In the genomic region with DNA sequence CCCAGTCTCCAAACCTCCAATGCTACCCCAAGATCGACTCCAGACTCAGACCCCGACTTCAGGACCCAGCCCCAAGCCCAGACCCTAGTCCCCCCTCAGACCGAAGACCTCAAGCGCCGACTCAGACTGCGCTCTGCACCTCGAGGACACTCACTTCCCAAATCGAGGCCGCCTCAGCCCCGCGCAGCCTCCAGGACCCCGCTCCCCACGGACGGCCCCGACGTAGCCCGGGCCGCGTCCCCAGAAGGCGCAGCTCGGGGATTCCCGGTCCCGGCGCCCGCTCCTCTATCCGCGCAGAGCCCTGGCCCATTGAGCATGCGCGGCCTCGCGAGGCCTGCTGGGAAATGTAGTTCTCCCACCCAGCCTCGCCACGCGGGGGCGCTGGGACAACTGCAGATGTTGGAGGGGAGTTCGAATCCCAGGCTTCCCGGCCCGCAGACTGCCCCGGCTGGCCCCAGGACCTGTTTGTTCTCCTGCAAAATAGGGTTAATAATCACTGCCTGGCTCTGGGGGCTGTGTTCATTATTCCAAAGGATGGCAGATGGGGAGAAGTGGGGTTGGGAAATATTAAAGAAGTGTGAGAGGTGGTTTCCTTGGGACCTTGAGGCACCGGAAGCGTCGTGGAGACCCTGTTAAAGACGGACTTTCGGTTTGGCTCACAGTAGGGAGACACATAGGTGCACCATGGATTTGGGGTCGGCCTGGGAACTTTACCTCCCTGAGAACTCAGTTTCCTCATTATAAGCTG, we compare ENCODE assay signal across 8 cellular contexts. TPM values are rescaled to one million over a fixed set of nuclear protein-coding genes. Genes with fewer than 3 reads are reported as not detected.
A peak's percentile ranks its signal among the peaks of the same experiment; 100 is the strongest.
DNase-seq lines count a peak whose midpoint lies in the region; ATAC-seq and TF ChIP-seq lines count a peak whose summit lies in the region.

Gene APBA3, minus strand, starts transcription at position 311 of the 748 bp plus-strand sequence. CDS start 1,428 bp downstream, outside the sequence.

- POLR2A ChIA-PET in AG04450 (lab: Yijun Ruan, JAX) = interaction anchor here (1.4 to 1.6 kb wide), 3 partner anchors 207 to 224 kb away, joined by 6 to 13 read pairs (median 10); partner anchors contain the start of genes DAPK3 and EEF2
- POLR2A ChIA-PET in activated CD4-positive, alpha-beta T cell treated with anti-CD3 and anti-CD28 coated beads, Interleukin-2, amount 10 ng/mL, durations not matched to agents 7 days and 5 days (lab: Charles Lee) = no interaction called here

- H3K4me3 ChIP-seq in AG04450 (ENCODE audit: low read depth, low read length) = peak within 1 kb of the TSS; percentile 99
- peak within 1 kb of the TSS; percentile 59 to 93 for H3K4me3 ChIP-seq in left lung

- peak within 1 kb of the TSS; percentile 98 for H3K27ac ChIP-seq in AG04450 (ENCODE audit: low read depth, low read length)
- H3K27ac ChIP-seq in left lung = peak within 1 kb of the TSS; percentile 98 to 99

- TF ChIP-seq CTCF in AG04450 (IDR thresholded peaks at IDR 0.05; ENCODE audit: low read depth, low read length) (peak; percentile 61), left lung (IDR thresholded peaks at IDR 0.05) (peak; percentile 57 to 67)

- no peaks in the 10 kb centered on the region for H3K9me3 Mint-ChIP-seq in activated CD4-positive, alpha-beta T cell treated with anti-CD3 and anti-CD28 coated beads, Interleukin-2, amount 10 ng/mL, durations not matched to agents 7 days and 5 days

- peak within 1 kb of the TSS; percentile 99 for H3K4me3 Mint-ChIP-seq in activated CD4-positive, alpha-beta T cell treated with anti-CD3 and anti-CD28 coated beads, Interleukin-2, amount 10 ng/mL, durations not matched to agents 7 days and 5 days

- peaks cover 36% of the 10 kb centered on the region for H3K4me1 Mint-ChIP-seq in activated CD4-positive, alpha-beta T cell treated with anti-CD3 and anti-CD28 coated beads, Interleukin-2, amount 10 ng/mL, durations not matched to agents 7 days and 5 days

- peaks cover 23% of the 10 kb centered on the region for H3K36me3 Mint-ChIP-seq in activated CD4-positive, alpha-beta T cell treated with anti-CD3 and anti-CD28 coated beads, Interleukin-2, amount 10 ng/mL, durations not matched to agents 7 days and 5 days (ENCODE audit: low read depth)

- peak; percentile 50 for ATAC-seq in GM18907 (IDR thresholded peaks at IDR 0.05; ENCODE audit: unreplicated experiment)
- peak; percentile 49 for ATAC-seq in HG03457 (IDR thresholded peaks at IDR 0.05; ENCODE audit: unreplicated experiment)
- ATAC-seq in left lung = peak; percentile 73

- H3K36me3 ChIP-seq in left lung = peaks cover 0 to 46% of the 10 kb centered on the region in 2 donors

- peak; percentile 59 for DNase-seq in AG04450 (ENCODE audit: low read depth, low spot score)
- peak; percentile 27 to 82 for DNase-seq in NCI-H526 (lab: John Stamatoyannopoulos, UW)
- DNase-seq in activated CD4-positive, alpha-beta T cell treated with anti-CD3 and anti-CD28 coated beads, Interleukin-2, amount 10 ng/mL, durations not matched to agents 7 days and 5 days = peak; percentile 96
- peak; percentile 85 for DNase-seq in dedifferentiated amniotic fluid mesenchymal stem cell (ENCODE audit: extremely low spot score)
- peak; percentile 93 to 98 for DNase-seq in left lung
- peak; percentile 92 for DNase-seq in stimulated activated CD4-positive, alpha-beta T cell treated with anti-CD3 and anti-CD28 coated beads, Interleukin-2, amount 100 ng/mL, for 4 hours (ENCODE audit: low read depth)

- intact Hi-C loops in left lung (cut with DNase I) = no loop called here

- H3K27me3 ChIP-seq in AG04450 (ENCODE audit: control insufficient read depth, insufficient read depth, low read length) (no peaks in the 10 kb centered on the region), left lung (no peaks in the 10 kb centered on the region)

- H3K4me1 ChIP-seq in left lung = peaks cover 3 to 52% of the 10 kb centered on the region in 2 donors

- H3K27me3 Mint-ChIP-seq in activated CD4-positive, alpha-beta T cell treated with anti-CD3 and anti-CD28 coated beads, Interleukin-2, amount 10 ng/mL, durations not matched to agents 7 days and 5 days = no peaks in the 10 kb centered on the region

- H3K9me3 ChIP-seq in AG04450 (ENCODE audit: control insufficient read depth, insufficient read depth, low read length) (no peaks in the 10 kb centered on the region; the same call in 1 of the 2 replicates), left lung (no peaks in the 10 kb centered on the region)

- CTCF ChIA-PET in AG04450 (lab: Charles Lee) = interaction anchor here (0.7 to 1.6 kb wide), 3 partner anchors 20 to 276 kb away, joined by 3 to 7 read pairs (median 6); no protein-coding TSS in a partner anchor
- CTCF ChIA-PET in activated CD4-positive, alpha-beta T cell treated with anti-CD3 and anti-CD28 coated beads, Interleukin-2, amount 10 ng/mL, durations not matched to agents 7 days and 5 days (lab: Charles Lee) = interaction anchor here (0.6 to 3.9 kb wide), 20 partner anchors 9 to 1029 kb away, joined by 3 to 15 read pairs (median 4); partner anchors contain the start of gene RAX2

- H3K27ac Mint-ChIP-seq in activated CD4-positive, alpha-beta T cell treated with anti-CD3 and anti-CD28 coated beads, Interleukin-2, amount 10 ng/mL, durations not matched to agents 7 days and 5 days = peak within 1 kb of the TSS; percentile 100

RNA-seq across cellular contexts. Expression of gene APBA3, which starts in this region (rescaled TPM):
- 5.4 and 9.9 TPM in 2 replicates for polyA plus RNA-seq in AG04450 (2011; rRNA removed)
- polyA minus RNA-seq in AG04450 (2011; rRNA and poly(A)+ RNA removed) = 6.3 and 7.2 TPM in 2 replicates
- total RNA-seq in activated CD4-positive, alpha-beta T cell treated with anti-CD3 and anti-CD28 coated beads, Interleukin-2, amount 10 ng/mL, durations not matched to agents 7 days and 5 days = 10 to 100 TPM; 45.8 to 46.2 TPM
- total RNA-seq in left lung = 10 to 100 TPM; 22.1 to 24.7 TPM

Comparison
In these comparisons a context has a peak if more than half of its experiments do, and no peak if none do; other contexts are left out.
1. Peak in every context shown above with its lines: DNase-seq, ATAC-seq, H3K4me3 ChIP-seq and H3K27ac ChIP-seq.